ENCODE assay signal across 8 cellular contexts in genomic region chr1:167221804-167222610, GRCh38. TPM values are rescaled to one million over a fixed set of nuclear protein-coding genes. Genes with fewer than 3 reads are reported as not detected.
A peak's percentile ranks its signal among the peaks of the same experiment; 100 is the strongest.
DNase-seq lines count a peak whose midpoint lies in the region; ATAC-seq and TF ChIP-seq lines count a peak whose summit lies in the region.

No MANE protein-coding gene starts in this region.

- H4K91ac ChIP-seq in mesenchymal stem cell (ENCODE audit: low read length) = no peak overlapping the region

- H3K27me3 ChIP-seq in mesenchymal stem cell (ENCODE audit: control insufficient read depth in 1 of 2, insufficient read depth in 1 of 2, low read length in 2 of 2) = no peaks in the 10 kb centered on the region

- ATAC-seq in HG03460 (IDR thresholded peaks at IDR 0.05; ENCODE audit: unreplicated experiment) = peak; percentile 50

- H2BK5ac ChIP-seq in mesenchymal stem cell (ENCODE audit: low read depth, low read length, poor library complexity, severe bottlenecking) = no peak overlapping the region

- H3K4me3 ChIP-seq in mesenchymal stem cell (ENCODE audit: insufficient read depth in 1 of 2, low read depth in 1 of 2, low read length in 2 of 2) = peak overlapping the region; percentile 81 to 88

- H2BK120ac ChIP-seq in mesenchymal stem cell (ENCODE audit: low read depth, low read length) = peak overlapping the region; percentile 49

- H3K9ac ChIP-seq in mesenchymal stem cell (ENCODE audit: low read length) = peak overlapping the region; percentile 94

- H2AFZ ChIP-seq in mesenchymal stem cell (ENCODE audit: low read depth, low read length) = peak overlapping the region; percentile 88

- no peak for TF ChIP-seq CTCF in C4-2B (conservative IDR thresholded peaks at IDR 0.05)

- H3K36me3 ChIP-seq in mesenchymal stem cell (ENCODE audit: control insufficient read depth in 1 of 2, insufficient read depth in 2 of 2, low read depth in 1 of 2, low read length in 2 of 2) = no peaks in the 10 kb centered on the region

- H2BK12ac ChIP-seq in mesenchymal stem cell (ENCODE audit: low read length in 2 of 2) = no peak overlapping the region

- no peak overlapping the region for H2BK15ac ChIP-seq in mesenchymal stem cell (ENCODE audit: low read depth, poor library complexity, severe bottlenecking)

- peak overlapping the region; percentile 96 for H3K4me2 ChIP-seq in mesenchymal stem cell (ENCODE audit: low read length, poor library complexity, severe bottlenecking)

- WGBS in mesenchymal stem cell = 0% methylated on average over 7 of the region's 46 CpGs

- peaks cover 2% of the 10 kb centered on the region for H3K4me1 ChIP-seq in mesenchymal stem cell (ENCODE audit: control insufficient read depth, insufficient read depth, low read depth, low read length)

- peak overlapping the region; percentile 75 for H4K8ac ChIP-seq in mesenchymal stem cell (ENCODE audit: low read length)

- no peak overlapping the region for H2AK5ac ChIP-seq in mesenchymal stem cell (ENCODE audit: low read length, severe bottlenecking)

- DNase-seq in GM19240 (ENCODE audit: insufficient read length, low spot score) (peak; percentile 10), NCI-H774 (lab: John Stamatoyannopoulos, UW) (peak; percentile 82), mesenchymal stem cell (peak; percentile 90)
- DNase-seq in activated CD8-positive, alpha-beta memory T cell treated with anti-CD3 and anti-CD28 coated beads for 1 hour (ENCODE audit: extremely low read depth in 1 of 2, low read depth in 1 of 2) = peak; percentile 19 to 35
- DNase-seq in effector CD8-positive, alpha-beta T cell (lab: John Stamatoyannopoulos, UW) = peak; percentile 45
- DNase-seq in stimulated activated CD8-positive, alpha-beta memory T cell treated with anti-CD3 and anti-CD28 coated beads, Interleukin-12 subunit alpha, Interleukin-12 subunit beta, amount 100 ng/mL, for 4 hours (ENCODE audit: low read depth) = peak; percentile 48

- H3K27ac ChIP-seq in C4-2B (peak overlapping the region; percentile 82), mesenchymal stem cell (ENCODE audit: low read length, poor library complexity, severe bottlenecking) (peak overlapping the region; percentile 82)

- peak overlapping the region in 1 of 2 experiments; percentile 69 for H3K4ac ChIP-seq in mesenchymal stem cell (ENCODE audit: low read depth in 1 of 2, low read length in 2 of 2)

- peak overlapping the region; percentile 58 to 84 for H3K18ac ChIP-seq in mesenchymal stem cell (ENCODE audit: low read depth in 1 of 2, low read length in 2 of 2)

- H3K79me1 ChIP-seq in mesenchymal stem cell (replicated peaks; ENCODE audit: low read length, poor library complexity, severe bottlenecking) = peaks cover 3% of the 10 kb centered on the region

- no peaks in the 10 kb centered on the region for H3K9me3 ChIP-seq in mesenchymal stem cell (ENCODE audit: control insufficient read depth, low read length)

- H3K14ac ChIP-seq in mesenchymal stem cell (ENCODE audit: low read length in 2 of 2) = peak overlapping the region in 1 of 2 experiments; percentile 91

- H3K23ac ChIP-seq in mesenchymal stem cell (ENCODE audit: low read length in 2 of 2) = peak overlapping the region in 1 of 2 experiments; percentile 89

RNA-seq across cellular contexts. Expression of gene POU2F1, which starts 1.3 kb away (rescaled TPM):
- polyA plus RNA-seq in mesenchymal stem cell (2013, experiment 1 of 2) = 4.2 TPM
- polyA plus RNA-seq in mesenchymal stem cell (2013, experiment 2 of 2) = 3.8 TPM

Comparison
In these comparisons a context has a peak if more than half of its experiments do, and no peak if none do; other contexts are left out.
1. Peak in every context shown above with its lines: DNase-seq, ATAC-seq, H3K4me3 ChIP-seq and H3K27ac ChIP-seq.
2. DNase-seq: peak in every context shown above with its lines; median percentile 90 in mesenchymal stem cell; 82 in NCI-H774; 48 in stimulated activated CD8-positive, alpha-beta memory T cell treated with anti-CD3 and anti-CD28 coated beads, Interleukin-12 subunit alpha, Interleukin-12 subunit beta, amount 100 ng/mL, for 4 hours; 45 in effector CD8-positive, alpha-beta T cell; 27 in activated CD8-positive, alpha-beta memory T cell treated with anti-CD3 and anti-CD28 coated beads for 1 hour; 10 in GM19240.